In the genomic region with DNA sequence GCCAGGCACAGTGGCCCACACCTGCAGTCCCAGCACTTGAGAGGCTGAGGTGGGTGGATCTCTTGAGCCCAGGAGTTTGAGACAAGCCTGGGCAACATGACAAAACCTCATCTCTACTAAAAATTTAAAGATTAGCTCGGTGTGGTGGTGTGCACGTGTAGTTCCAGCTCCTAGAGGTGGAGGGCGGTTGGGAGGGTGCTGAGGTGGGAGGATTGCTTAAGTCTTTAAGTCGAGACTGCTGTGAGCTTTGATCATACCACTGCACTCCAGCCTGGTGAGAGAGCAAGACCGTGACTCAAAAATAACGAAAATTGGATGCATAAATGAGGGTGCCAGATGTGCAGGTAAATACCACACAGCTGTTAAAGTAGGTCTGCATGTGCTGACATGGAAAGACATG, we compare ENCODE assay signal across 22 cellular contexts.
"Had no signal": no experiment of that assay in that cellular context is flagged by ENCODE, and none has a peak within 500 bp of the region (broad histone marks: within the 10 kb centered on the region; RNA-seq: fewer than 3 reads in every experiment).

No MANE protein-coding gene starts in this region.

- H3K4me3 ChIP-seq: colonic mucosa, heart right ventricle, smooth muscle cell, stomach, suprapubic skin, transverse colon had no signal

- FAIRE-seq: bronchial epithelial cell, TTC549, urothelium cell line had no signal

- H3K36me3 ChIP-seq: colonic mucosa, transverse colon had no signal

- ATAC-seq: heart right ventricle; left cardiac atrium; sciatic nerve; stimulated activated memory B cell treated with anti-CD40 and anti-IgM and Interleukin-4, amounts not matched to agents 10 μg/mL and 1 μg/mL and 100 μg/mL, for 72 hours; WTC11 had no signal

- H3K4me3 Mint-ChIP-seq: activated naive CD8-positive, alpha-beta T cell treated with anti-CD3 and anti-CD28 coated beads for 36 hours; memory B cell; naive B cell; stimulated activated memory B cell treated with anti-CD40 and anti-IgM and Interleukin-4, amounts not matched to agents 10 μg/mL and 1 μg/mL and 100 μg/mL, for 72 hours; WTC11 had no signal

- H3K27ac Mint-ChIP-seq: activated naive CD8-positive, alpha-beta T cell treated with anti-CD3 and anti-CD28 coated beads for 36 hours; memory B cell; naive B cell; stimulated activated memory B cell treated with anti-CD40 and anti-IgM and Interleukin-4, amounts not matched to agents 10 μg/mL and 1 μg/mL and 100 μg/mL, for 72 hours; WTC11 had no signal

- H3K4me1 Mint-ChIP-seq: activated naive CD8-positive, alpha-beta T cell treated with anti-CD3 and anti-CD28 coated beads for 36 hours; memory B cell; naive B cell; stimulated activated memory B cell treated with anti-CD40 and anti-IgM and Interleukin-4, amounts not matched to agents 10 μg/mL and 1 μg/mL and 100 μg/mL, for 72 hours; WTC11 had no signal

- H3K27me3 Mint-ChIP-seq: activated naive CD8-positive, alpha-beta T cell treated with anti-CD3 and anti-CD28 coated beads for 36 hours; memory B cell; naive B cell; stimulated activated memory B cell treated with anti-CD40 and anti-IgM and Interleukin-4, amounts not matched to agents 10 μg/mL and 1 μg/mL and 100 μg/mL, for 72 hours had no signal

- DNase-seq: activated naive CD4-positive, alpha-beta T cell; activated naive CD8-positive, alpha-beta T cell treated with anti-CD3 and anti-CD28 coated beads for 36 hours; activated T-cell treated with anti-CD3 and anti-CD28 coated beads, Interleukin-2, amount 50 U/mL, for 1 hour; amniotic stem cell; colonic mucosa; heart right ventricle; islet precursor cell; left cardiac atrium; naive B cell; occipital lobe; stimulated activated CD4-positive, alpha-beta T cell treated with anti-CD3 and anti-CD28 coated beads, Interleukin-15, amount 100 ng/mL, for 24 hours; stomach had no signal

- H3K4me1 ChIP-seq: colonic mucosa, heart right ventricle, stomach, suprapubic skin, transverse colon had no signal

- H3K27me3 ChIP-seq: colonic mucosa, heart right ventricle, stomach, suprapubic skin, transverse colon had no signal

- H3K27ac ChIP-seq: colonic mucosa, heart right ventricle, stomach, suprapubic skin, transverse colon had no signal

- H3K9me3 ChIP-seq: colonic mucosa, suprapubic skin had no signal
